19 cellular contexts compared by ENCODE assay signal in genomic region chr3:32448686-32449474, GRCh38. TPM values are rescaled to one million over a fixed set of nuclear protein-coding genes. Genes with fewer than 3 reads are reported as not detected.
A peak's percentile ranks its signal among the peaks of the same experiment; 100 is the strongest.
DNase-seq lines count a peak whose midpoint lies in the region; ATAC-seq, FAIRE-seq and TF ChIP-seq lines count a peak whose summit lies in the region.
"Had no signal": no experiment of that assay in that cellular context is flagged by ENCODE, and none has a peak within 500 bp of the region (broad histone marks: within the 10 kb centered on the region; RNA-seq: fewer than 3 reads in every experiment).

No MANE protein-coding gene starts in this region.

- H3K9me3 ChIP-seq in CD4-positive, CD25-positive, alpha-beta regulatory T cell (ENCODE audit: control insufficient read depth in 2 of 2, low read length in 2 of 2) = no peaks in the 10 kb centered on the region
- no peaks in the 10 kb centered on the region for H3K9me3 ChIP-seq in neural progenitor cell (ENCODE audit: low read depth)
- H3K9me3 ChIP-seq in kidney (ENCODE audit: control insufficient read depth in 1 of 2, low read length in 2 of 2) = no peaks in the 10 kb centered on the region

- H3K9ac ChIP-seq in neural progenitor cell (no peak overlapping the region), kidney (ENCODE audit: low read length in 2 of 2) (no peak overlapping the region)

- peaks cover 50% of the 10 kb centered on the region for H3K36me3 Mint-ChIP-seq in CD4-positive, CD25-positive, alpha-beta regulatory T cell
- H3K36me3 Mint-ChIP-seq in neural progenitor cell = peaks cover 6% of the 10 kb centered on the region

- no peaks in the 10 kb centered on the region for H3K27me3 Mint-ChIP-seq in CD4-positive, CD25-positive, alpha-beta regulatory T cell
- H3K27me3 Mint-ChIP-seq in neural progenitor cell (ENCODE audit: insufficient read depth, low read depth) = peaks cover 6% of the 10 kb centered on the region

- H3K4me2 ChIP-seq in neural progenitor cell = no peak overlapping the region

- DNase-seq in DMS53 (lab: John Stamatoyannopoulos, UW) (peak; percentile 9), DMS53 treated with DMSO at 0.1 percent for 48 hours (lab: John Stamatoyannopoulos, UW; ENCODE audit: unreplicated experiment) (no peak), cardiac septum (ENCODE audit: low spot score) (peak; percentile 78), neural progenitor cell (ENCODE audit: low spot score) (no peak), UCSD-AML1 (lab: John Stamatoyannopoulos, UW; ENCODE audit: unreplicated experiment) (no peak), kidney (no peak), DMS79 (lab: John Stamatoyannopoulos, UW) (no peak)
- no peak for DNase-seq in CD4-positive, CD25-positive, alpha-beta regulatory T cell
- DNase-seq: activated CD4-positive, alpha-beta T cell treated with anti-CD3 and anti-CD28 coated beads, Interleukin-2, amount 50 U/mL, for 4 hours; activated naive CD4-positive, alpha-beta T cell; effector CD8-positive, alpha-beta T cell; mammary epithelial cell; NCI-H1105; NK-92 treated with Interleukin-12 subunit alpha and Interleukin-12 subunit beta, amount 100 ng/mL, for 24 hours; SIG-M5; T1000 had no signal

- peaks cover 19% of the 10 kb centered on the region for H3K4me1 ChIP-seq in CD4-positive, CD25-positive, alpha-beta regulatory T cell (ENCODE audit: control insufficient read depth, insufficient read depth, low read length, poor library complexity, severe bottlenecking)
- H3K4me1 ChIP-seq in neural progenitor cell (peaks cover 45% of the 10 kb centered on the region), kidney (ENCODE audit: control insufficient read depth in 1 of 2, insufficient read depth in 1 of 2, low read depth in 1 of 2, low read length in 2 of 2) (no peaks in the 10 kb centered on the region)

- H4K20me1 ChIP-seq in neural progenitor cell (ENCODE audit: low read depth) = no peaks in the 10 kb centered on the region

- H3K79me2 ChIP-seq in neural progenitor cell (ENCODE audit: low read depth) = no peaks in the 10 kb centered on the region

- peak overlapping the region; percentile 86 to 94 (median 92) for H3K27ac Mint-ChIP-seq in CD4-positive, CD25-positive, alpha-beta regulatory T cell
- peak overlapping the region; percentile 22 for H3K27ac Mint-ChIP-seq in neural progenitor cell

- ATAC-seq in CD4-positive, CD25-positive, alpha-beta regulatory T cell (ENCODE audit: low read depth in 2 of 2) = no peak

- no peaks in the 10 kb centered on the region for H3K27me3 ChIP-seq in CD4-positive, CD25-positive, alpha-beta regulatory T cell (ENCODE audit: control insufficient read depth, insufficient read depth, low read length)
- H3K27me3 ChIP-seq in neural progenitor cell = no peaks in the 10 kb centered on the region

- TF ChIP-seq CTCF in neural progenitor cell (IDR thresholded peaks at IDR 0.05) = no peak
- no peak for TF ChIP-seq CTCF in kidney (IDR thresholded peaks at IDR 0.05; ENCODE audit: borderline replicate concordance, extremely low read depth, insufficient read depth)

- no peak overlapping the region for H2AFZ ChIP-seq in neural progenitor cell (replicated peaks)

- H3K36me3 ChIP-seq in CD4-positive, CD25-positive, alpha-beta regulatory T cell (ENCODE audit: control insufficient read depth, insufficient read depth, low read length) = peaks cover 51% of the 10 kb centered on the region
- H3K36me3 ChIP-seq in neural progenitor cell (no peaks in the 10 kb centered on the region), kidney (ENCODE audit: control insufficient read depth in 1 of 2, insufficient read depth in 2 of 2, low read length in 2 of 2) (no peaks in the 10 kb centered on the region)

- peaks cover 0 to 2% (median 0%) of the 10 kb centered on the region in 7 donors for H3K9me3 Mint-ChIP-seq in CD4-positive, CD25-positive, alpha-beta regulatory T cell
- peaks cover 8% of the 10 kb centered on the region for H3K9me3 Mint-ChIP-seq in neural progenitor cell

- H3F3A ChIP-seq in neural progenitor cell (ENCODE audit: low read depth) = peaks cover 22% of the 10 kb centered on the region

- intact Hi-C loops in cardiac septum (cut with DNase I) = no loop called here
- intact Hi-C loops in kidney (cut with DNase I) = no loop called here

- no peak overlapping the region for H3K27ac ChIP-seq in CD4-positive, CD25-positive, alpha-beta regulatory T cell (ENCODE audit: insufficient read depth, low read length, poor library complexity, severe bottlenecking)
- H3K27ac ChIP-seq in neural progenitor cell (no peak overlapping the region), kidney (ENCODE audit: low read depth in 2 of 2, low read length in 2 of 2) (no peak overlapping the region)
- H3K27ac ChIP-seq: 22Rv1, C4-2B had no signal

- no peak for FAIRE-seq in kidney (lab: Jason Lieb, UNC)
- FAIRE-seq: H54 had no signal

- no peak overlapping the region for H3K4me3 Mint-ChIP-seq in CD4-positive, CD25-positive, alpha-beta regulatory T cell
- no peak overlapping the region for H3K4me3 Mint-ChIP-seq in neural progenitor cell

- H3K4me1 Mint-ChIP-seq in CD4-positive, CD25-positive, alpha-beta regulatory T cell = peaks cover 38 to 68% (median 52%) of the 10 kb centered on the region in 4 donors
- H3K4me1 Mint-ChIP-seq in neural progenitor cell = peaks cover 13% of the 10 kb centered on the region

- H3K4me3 ChIP-seq in CD4-positive, CD25-positive, alpha-beta regulatory T cell (ENCODE audit: low read depth, low read length) = no peak overlapping the region
- H3K4me3 ChIP-seq in neural progenitor cell = no peak overlapping the region
- no peak overlapping the region for H3K4me3 ChIP-seq in kidney (ENCODE audit: low read length in 2 of 2)

RNA-seq across cellular contexts. Expression of gene CMTM6, which starts 53.8 kb away (rescaled TPM):
- 46.1 TPM for total RNA-seq in CD4-positive, CD25-positive, alpha-beta regulatory T cell
- polyA plus RNA-seq in CD4-positive, CD25-positive, alpha-beta regulatory T cell = 100 to 1,000 TPM in 1 of 4 donors, 10 to 100 TPM in 3; 65.5 to 102 (median 80.3) TPM
- total RNA-seq in cardiac septum (15.4 TPM), neural progenitor cell (ENCODE audit: low replicate concordance) (62.0 and 70.2 TPM in 2 replicates), kidney (63.3 TPM)
- polyA plus RNA-seq in kidney (ENCODE audit: insufficient read depth, low read depth, low replicate concordance) = 22.2 TPM

RNA-seq across cellular contexts. Expression of gene CMTM7, which starts 57.2 kb away (rescaled TPM):
- total RNA-seq in CD4-positive, CD25-positive, alpha-beta regulatory T cell = 77.3 TPM
- polyA plus RNA-seq in CD4-positive, CD25-positive, alpha-beta regulatory T cell = 100 to 1,000 TPM; 141 to 231 (median 171) TPM
- total RNA-seq in cardiac septum (4.0 TPM), neural progenitor cell (ENCODE audit: low replicate concordance) (11.4 and 11.8 TPM in 2 replicates), kidney (38.2 TPM)
- 26.0 TPM for polyA plus RNA-seq in kidney (ENCODE audit: insufficient read depth, low read depth, low replicate concordance)

Comparison
In these comparisons a context has a peak if more than half of its experiments do, and no peak if none do; other contexts are left out.
1. DNase-seq: peak in DMS53 (single experiment) and cardiac septum (single experiment); none in DMS53 treated with DMSO at 0.1 percent for 48 hours (single experiment), CD4-positive, CD25-positive, alpha-beta regulatory T cell (0 of 3), neural progenitor cell (single experiment), UCSD-AML1 (single experiment), kidney (single experiment) and DMS79 (single experiment).